In the genomic region with DNA sequence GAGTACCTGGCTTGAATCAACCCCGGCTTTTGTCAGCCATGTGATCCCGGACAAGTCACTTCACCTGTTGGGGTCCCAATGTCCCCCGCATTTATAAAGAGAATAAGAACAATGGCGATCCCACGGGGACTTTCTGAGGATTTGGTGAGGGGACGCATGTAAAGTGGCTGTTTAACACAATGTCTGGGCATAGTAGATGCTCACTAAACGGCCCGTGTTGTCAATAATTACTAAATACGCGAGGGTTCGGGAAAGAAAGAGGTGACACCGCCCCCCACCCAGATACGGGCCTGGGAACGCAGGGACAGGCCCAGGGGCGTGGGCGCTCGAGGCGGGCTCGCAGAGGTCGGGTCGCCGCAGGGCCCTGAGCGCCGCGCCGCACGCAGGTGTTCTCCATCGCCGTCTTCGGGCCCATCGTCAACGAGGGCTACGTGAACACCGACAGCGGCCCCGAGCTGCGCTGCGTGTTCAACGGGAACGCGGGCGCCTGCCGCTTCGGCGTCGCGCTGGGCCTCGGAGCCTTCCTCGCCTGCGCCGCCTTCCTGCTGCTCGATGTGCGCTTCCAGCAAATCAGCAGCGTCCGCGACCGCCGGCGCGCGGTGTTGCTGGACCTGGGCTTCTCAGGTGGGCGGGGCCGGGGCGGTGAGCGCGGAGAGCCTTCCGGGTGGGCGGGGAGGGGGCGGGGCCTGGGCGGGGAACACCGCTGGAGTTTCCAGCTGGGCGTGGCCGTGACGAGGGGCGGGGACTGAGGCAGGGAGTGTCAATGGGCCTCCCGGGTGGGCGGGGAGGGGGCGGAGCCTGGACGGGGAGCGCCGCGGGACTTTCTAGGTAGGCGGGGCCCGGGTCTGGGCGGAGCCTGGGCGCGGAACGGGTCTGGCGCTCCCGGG, we compare ENCODE assay signal across 8 cellular contexts. TPM values are rescaled to one million over a fixed set of nuclear protein-coding genes. Genes with fewer than 3 reads are reported as not detected.
DNase-seq lines count a peak whose midpoint lies in the region; ATAC-seq and TF ChIP-seq lines count a peak whose summit lies in the region.

No MANE protein-coding gene starts in this region.

- 3 to 9% (median 4%) methylated on average over 17 to 90 of the region's 90 CpGs for WGBS in spleen, 5 donors

- intact Hi-C loops in spleen (cut with DNase I; ENCODE audit: low total_unique reads), result no loop called here

- H3K4me3 ChIP-seq in spleen, result peak overlapping the region; percentile 27 to 72 (median 36)

- TF ChIP-seq POLR2A in spleen (IDR thresholded peaks at IDR 0.05), result no peak

- H3K27ac ChIP-seq in caudate nucleus (ENCODE audit: low read depth, low read length) (no peak overlapping the region), spleen (peak overlapping the region; percentile 70 to 93 (median 82))

- peaks cover 0 to 14% (median 5%) of the 10 kb centered on the region in 6 donors for H3K36me3 ChIP-seq in spleen

- peak; percentile 51 for ATAC-seq in GM19372 (IDR thresholded peaks at IDR 0.05; ENCODE audit: low read depth, unreplicated experiment)

- peaks cover 0 to 39% (median 23%) of the 10 kb centered on the region in 7 donors for H3K27me3 ChIP-seq in spleen (replicated peaks in 1 of 7)

- peaks cover 11 to 47% (median 30%) of the 10 kb centered on the region in 6 donors for H3K4me1 ChIP-seq in spleen

- peak in 2 of 11 experiments; percentile 15 to 36 for TF ChIP-seq CTCF in spleen (IDR thresholded peaks at IDR 0.05 in 8 of 11, conservative IDR thresholded peaks at IDR 0.05 in 3 of 11)

- DNase-seq in AG20443 (ENCODE audit: low spot score) (peak; percentile 94), HT-29 (ENCODE audit: low spot score) (peak; percentile 71), caudate nucleus (lab: John Stamatoyannopoulos, UW) (peak in 59 of 61 donors; percentile 34 to 94 (median 80)), iris pigment epithelial cell (ENCODE audit: low read depth) (peak; percentile 88), spleen (peak; percentile 98), NCI-H345 treated with DMSO at 0.1 percent for 48 hours (lab: John Stamatoyannopoulos, UW; ENCODE audit: unreplicated experiment) (no peak)
- DNase-seq in activated CD4-positive, alpha-beta T cell treated with anti-CD3 and anti-CD28 coated beads for 1 hour, result peak; percentile 97

- H3K9me3 ChIP-seq in spleen, result peaks cover 0 to 5% (median 0%) of the 10 kb centered on the region in 8 donors

RNA-seq across cellular contexts. Expression of gene SYNGR3, which starts 2.1 kb away (rescaled TPM):
- 1.9 and 2.3 TPM in 2 replicates for total RNA-seq in HT-29 (2014; rRNA removed; shearing (Covaris generic))
- total RNA-seq in spleen, result 10 to 100 TPM in 1 of 7 donors, 1 to 10 TPM in 5, under 1 TPM in 1; 0.85 to 11.4 (median 2.6) TPM
- 1 to 10 TPM; 1.8 to 3.0 (median 3.0) TPM for polyA plus RNA-seq in spleen

RNA-seq across cellular contexts. Expression of gene GFER, which starts 7.8 kb away (rescaled TPM):
- total RNA-seq in HT-29 (2014; rRNA removed; shearing (Covaris generic)), result 51.7 and 70.3 TPM in 2 replicates
- total RNA-seq in spleen, result 10 to 100 TPM in 6 of 7 donors, 1 to 10 TPM in 1; 9.6 to 23.3 (median 20.5) TPM
- 10 to 100 TPM; 28.5 to 36.0 (median 34.9) TPM for polyA plus RNA-seq in spleen

RNA-seq across cellular contexts. Expression of gene NOXO1, which starts 10.6 kb away (rescaled TPM):
- 141 and 161 TPM in 2 replicates for total RNA-seq in HT-29 (2014; rRNA removed; shearing (Covaris generic))
- 1 to 10 TPM in 1 of 7 donors, under 1 TPM in 2, not detected in 4; 0.30 to 1.4 (median 0.49) TPM for total RNA-seq in spleen
- polyA plus RNA-seq in spleen, result 1 to 10 TPM in 1 of 3 donors, under 1 TPM in 2; 0.68 to 1.3 (median 0.96) TPM

RNA-seq across cellular contexts. Expression of gene ZNF598, which starts 17.8 kb away (rescaled TPM):
- 42.9 and 49.0 TPM in 2 replicates for total RNA-seq in HT-29 (2014; rRNA removed; shearing (Covaris generic))
- total RNA-seq in spleen, result 10 to 100 TPM; 34.6 to 56.2 (median 47.2) TPM
- polyA plus RNA-seq in spleen, result 10 to 100 TPM; 21.8 to 45.5 (median 29.0) TPM

RNA-seq across cellular contexts. Expression of gene TBL3, which starts 20.0 kb away (rescaled TPM):
- total RNA-seq in HT-29 (2014; rRNA removed; shearing (Covaris generic)), result 134 and 140 TPM in 2 replicates
- 10 to 100 TPM; 20.6 to 33.0 (median 27.0) TPM for total RNA-seq in spleen
- polyA plus RNA-seq in spleen, result 10 to 100 TPM; 40.6 to 54.2 (median 46.8) TPM

Comparison
In these comparisons a context has a peak if more than half of its experiments do, and no peak if none do; other contexts are left out.
1. RNA of gene NOXO1, which starts 10.6 kb away (total RNA-seq): 141 to 161 TPM in HT-29; 0.30 to 1.4 TPM in spleen; every median in the first group is over 10 times any median in the second.